Comparison of ENCODE assay signal across 34 cellular contexts in the genomic region with DNA sequence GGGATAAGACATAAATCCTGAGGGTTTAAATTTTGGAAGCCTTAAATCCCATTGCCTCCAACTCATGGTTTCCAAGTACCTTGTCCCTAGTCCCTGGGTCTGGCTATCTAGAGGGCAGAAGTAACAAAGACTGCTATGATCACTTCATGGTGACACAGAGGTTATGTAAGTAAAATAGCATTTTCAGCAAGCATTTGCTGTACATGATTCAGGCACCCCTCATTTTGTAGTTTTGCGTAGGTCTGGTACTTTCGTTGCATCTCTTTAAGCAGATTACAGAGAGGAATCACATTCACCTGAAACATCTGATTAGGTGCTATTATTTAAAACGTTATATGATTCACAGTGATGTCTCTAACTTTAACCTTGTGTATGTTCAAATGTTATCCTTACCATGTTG.
"Had no signal": no experiment of that assay in that cellular context is flagged by ENCODE, and none has a peak within 500 bp of the region (broad histone marks: within the 10 kb centered on the region; RNA-seq: fewer than 3 reads in every experiment).

No MANE protein-coding gene starts in this region.

- DNase-seq: Karpas-422, Kasumi-1, MG63, MM.1S, MV-4-11, NCI-H1048, NCI-H1092, NCI-H1092 treated with DMSO at 0.1 percent for 48 hours, NCI-H1105, NCI-H1105 treated with DMSO at 0.1 percent for 48 hours, NCI-H1417, NCI-H1417 treated with DMSO at 0.1 percent for 48 hours, NCI-H1436, NCI-H1436 treated with DMSO at 0.1 percent for 48 hours, NCI-H146, NCI-H1694, NCI-H1694 treated with DMSO at 0.1 percent for 48 hours, NCI-H187, NCI-H187 treated with DMSO at 0.1 percent for 48 hours, NCI-H1930, NCI-H2029, NCI-H2029 treated with DMSO at 0.1 percent for 48 hours, NCI-H2081, NCI-H2081 treated with DMSO at 0.1 percent for 48 hours, NCI-H2107, NCI-H2171, NCI-H2171 treated with DMSO at 0.1 percent for 48 hours, NCI-H2227 treated with DMSO at 0.1 percent for 48 hours, NCI-H226, NCI-H345, NCI-H446, NCI-H446 treated with DMSO at 0.1 percent for 48 hours, NCI-H510A, NCI-H510A treated with DMSO at 0.1 percent for 48 hours had no signal
